ENCODE assay signal across 8 cellular contexts in genomic region chr1:243596441-243597183, GRCh38.
A peak's percentile ranks its signal among the peaks of the same experiment; 100 is the strongest.
DNase-seq lines count a peak whose midpoint lies in the region; ATAC-seq, FAIRE-seq and TF ChIP-seq lines count a peak whose summit lies in the region.

No MANE protein-coding gene starts in this region.

- peaks cover 35% of the 10 kb centered on the region for H3K4me1 ChIP-seq in CD4-positive, CD25-positive, alpha-beta regulatory T cell (ENCODE audit: control insufficient read depth, insufficient read depth, low read length, poor library complexity, severe bottlenecking)
- H3K4me1 ChIP-seq in keratinocyte (ENCODE audit: control insufficient read depth, extremely low read depth, insufficient read depth, low read length), result peaks cover 23% of the 10 kb centered on the region

- peak; percentile 34 for FAIRE-seq in keratinocyte (lab: Jason Lieb, UNC)

- H2AFZ ChIP-seq in keratinocyte (ENCODE audit: control insufficient read depth, low read length), result no peak overlapping the region

- H3K36me3 Mint-ChIP-seq in CD4-positive, CD25-positive, alpha-beta regulatory T cell, result peaks cover 18% of the 10 kb centered on the region

- H3K9me3 Mint-ChIP-seq in CD4-positive, CD25-positive, alpha-beta regulatory T cell, result peaks cover 0 to 4% (median 0%) of the 10 kb centered on the region in 7 donors

- peak; percentile 72 to 80 for ATAC-seq in CD4-positive, CD25-positive, alpha-beta regulatory T cell (ENCODE audit: low read depth in 2 of 2)
- peak; percentile 92 for ATAC-seq in GM19351 (IDR thresholded peaks at IDR 0.05; ENCODE audit: unreplicated experiment)
- ATAC-seq in HG03196 (IDR thresholded peaks at IDR 0.05; ENCODE audit: unreplicated experiment), result peak; percentile 98

- H3K9me1 ChIP-seq in keratinocyte (ENCODE audit: control insufficient read depth, extremely low read depth, insufficient read depth, low read length), result no peaks in the 10 kb centered on the region

- H3K4me3 Mint-ChIP-seq in CD4-positive, CD25-positive, alpha-beta regulatory T cell, result peak overlapping the region; percentile 34 to 69 (median 38)

- peaks cover under 1% of the 10 kb centered on the region for H3K36me3 ChIP-seq in CD4-positive, CD25-positive, alpha-beta regulatory T cell (ENCODE audit: control insufficient read depth, insufficient read depth, low read length)
- no peaks in the 10 kb centered on the region for H3K36me3 ChIP-seq in keratinocyte (ENCODE audit: control insufficient read depth in 2 of 2, extremely low read depth in 1 of 2, insufficient read depth in 2 of 2, low read length in 2 of 2)

- no peaks in the 10 kb centered on the region for H3K79me2 ChIP-seq in keratinocyte (ENCODE audit: control insufficient read depth, insufficient read depth, low read length)

- DNase-seq in CD4-positive, CD25-positive, alpha-beta regulatory T cell, result peak; percentile 4 to 77 (median 51)
- DNase-seq in T-helper 22 cell (ENCODE audit: low read depth) (peak; percentile 14), keratinocyte (ENCODE audit: low read depth, low spot score) (peak; percentile 23), anterior cingulate cortex (lab: John Stamatoyannopoulos, UW) (no peak), cerebellar nuclear complex (lab: John Stamatoyannopoulos, UW) (no peak), NCI-H82 (lab: John Stamatoyannopoulos, UW) (no peak)

- H4K20me1 ChIP-seq in keratinocyte (ENCODE audit: control insufficient read depth, extremely low read depth, insufficient read depth, low read length), result no peaks in the 10 kb centered on the region

- H3K4me2 ChIP-seq in keratinocyte (ENCODE audit: control insufficient read depth, extremely low read depth, insufficient read depth, low read depth, low read length), result peak overlapping the region; percentile 29

- H3K4me1 Mint-ChIP-seq in CD4-positive, CD25-positive, alpha-beta regulatory T cell, result peaks cover 20 to 40% (median 28%) of the 10 kb centered on the region in 4 donors

- dilution Hi-C loops in keratinocyte (cut with MboI; ENCODE audit: extremely low pct_ligation_motif_present, low sequenced_read_pairs), result no loop called here

- H3K27ac Mint-ChIP-seq in CD4-positive, CD25-positive, alpha-beta regulatory T cell, result peak overlapping the region; percentile 34 to 86 (median 84)

- no peaks in the 10 kb centered on the region for H3K27me3 Mint-ChIP-seq in CD4-positive, CD25-positive, alpha-beta regulatory T cell

- TF ChIP-seq CTCF in keratinocyte (optimal IDR thresholded peaks at IDR 0.05 in 1 of 3, IDR thresholded peaks at IDR 0.05 in 1 of 3, conservative IDR thresholded peaks at IDR 0.05 in 1 of 3; ENCODE audit: extremely low read depth in 1 of 3, insufficient read depth in 2 of 3, low read length in 3 of 3), result no peak

- no peaks in the 10 kb centered on the region for H3K9me3 ChIP-seq in CD4-positive, CD25-positive, alpha-beta regulatory T cell (ENCODE audit: control insufficient read depth in 2 of 2, low read length in 2 of 2)
- no peaks in the 10 kb centered on the region for H3K9me3 ChIP-seq in keratinocyte (ENCODE audit: control insufficient read depth, low read depth, low read length)

- H3K9ac ChIP-seq in keratinocyte (ENCODE audit: control insufficient read depth, extremely low read depth, insufficient read depth, low read length), result no peak overlapping the region

- peak overlapping the region; percentile 72 for H3K4me3 ChIP-seq in CD4-positive, CD25-positive, alpha-beta regulatory T cell (ENCODE audit: low read depth, low read length)
- H3K4me3 ChIP-seq in keratinocyte (ENCODE audit: control insufficient read depth in 2 of 3, extremely low read depth in 1 of 3, insufficient read depth in 2 of 3, low read depth in 1 of 3, low read length in 3 of 3), result no peak overlapping the region

- no peaks in the 10 kb centered on the region for H3K27me3 ChIP-seq in CD4-positive, CD25-positive, alpha-beta regulatory T cell (ENCODE audit: control insufficient read depth, insufficient read depth, low read length)
- H3K27me3 ChIP-seq in keratinocyte (ENCODE audit: control insufficient read depth, extremely low read depth, insufficient read depth, low read length), result no peaks in the 10 kb centered on the region

- peak overlapping the region; percentile 78 for H3K27ac ChIP-seq in CD4-positive, CD25-positive, alpha-beta regulatory T cell (ENCODE audit: insufficient read depth, low read length, poor library complexity, severe bottlenecking)
- peak overlapping the region; percentile 46 for H3K27ac ChIP-seq in keratinocyte (ENCODE audit: control insufficient read depth, insufficient read depth, low read length)

Comparison
In these comparisons a context has a peak if more than half of its experiments do, and no peak if none do; other contexts are left out.
1. DNase-seq: peak in CD4-positive, CD25-positive, alpha-beta regulatory T cell (3 of 3), T-helper 22 cell (single experiment) and keratinocyte (single experiment); none in anterior cingulate cortex (0 of 58), cerebellar nuclear complex (0 of 2) and NCI-H82 (single experiment).
2. Peak in every context shown above with its lines, with median percentiles within 50 percentile points of each other: ATAC-seq.